19 cellular contexts compared by ENCODE assay signal in the genomic region with DNA sequence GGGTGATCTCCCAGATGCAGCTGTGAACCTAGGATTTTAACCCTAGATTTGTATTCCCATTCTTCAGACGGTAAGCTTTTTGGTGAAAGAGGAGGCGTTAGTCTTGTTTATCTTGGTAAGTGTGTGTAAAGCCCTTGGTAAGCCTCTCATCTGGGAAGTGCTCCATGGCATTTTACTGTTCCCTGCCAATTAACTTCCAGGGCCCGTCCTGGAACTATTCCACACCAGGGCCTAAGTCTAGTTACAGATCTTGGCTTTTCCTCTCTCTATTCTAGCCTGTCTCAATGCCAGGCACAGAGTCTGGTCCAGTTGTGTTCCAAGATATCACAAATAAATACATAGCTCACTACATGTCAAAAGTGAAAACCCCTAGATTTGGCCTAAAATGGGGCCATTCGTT. TPM values are rescaled to one million over a fixed set of nuclear protein-coding genes. Genes with fewer than 3 reads are reported as not detected.
DNase-seq lines count a peak whose midpoint lies in the region; ATAC-seq, FAIRE-seq and TF ChIP-seq lines count a peak whose summit lies in the region.
"Had no signal": no experiment of that assay in that cellular context is flagged by ENCODE, and none has a peak within 500 bp of the region (broad histone marks: within the 10 kb centered on the region; RNA-seq: fewer than 3 reads in every experiment).

No MANE protein-coding gene starts in this region.

- H3K27me3 Mint-ChIP-seq in activated T-cell treated with anti-CD3 and anti-CD28 coated beads, Interleukin-2, amount 50 U/mL, for 4 hours (ENCODE audit: low read depth), result no peaks in the 10 kb centered on the region
- H3K27me3 Mint-ChIP-seq: CD4-positive, alpha-beta memory T cell; IgD-negative memory B cell had no signal

- TF ChIP-seq CTCF in endothelial cell of umbilical vein (IDR thresholded peaks at IDR 0.05; ENCODE audit: extremely low read depth in 1 of 2, insufficient read depth in 1 of 2, low read depth in 1 of 2, low read length in 2 of 2) (no peak), thoracic aorta (IDR thresholded peaks at IDR 0.05) (no peak)

- intact Hi-C loops in endothelial cell of umbilical vein (cut with micrococcal nuclease), result no loop called here
- intact Hi-C loops in right cardiac atrium (cut with DNase I), result no loop called here

- no peaks in the 10 kb centered on the region for H4K20me1 ChIP-seq in endothelial cell of umbilical vein (replicated peaks; ENCODE audit: control insufficient read depth, extremely low read depth, insufficient read depth, low read length)

- H3K36me3 ChIP-seq in MG63, result no peaks in the 10 kb centered on the region; the same call in 1 of the 2 replicates
- H3K36me3 ChIP-seq in endothelial cell of umbilical vein (ENCODE audit: control insufficient read depth in 2 of 2, extremely low read depth in 1 of 2, insufficient read depth in 2 of 2, low read length in 2 of 2), result no peaks in the 10 kb centered on the region
- no peaks in the 10 kb centered on the region for H3K36me3 ChIP-seq in thoracic aorta

- H3K4me2 ChIP-seq in endothelial cell of umbilical vein (ENCODE audit: insufficient read depth, low read length), result no peak overlapping the region

- TF ChIP-seq POLR2A in endothelial cell of umbilical vein (IDR thresholded peaks at IDR 0.05; ENCODE audit: low read depth, low read length), result no peak

- CTCF ChIA-PET in endothelial cell of umbilical vein (lab: Charles Lee), result interaction anchor here (1.0 to 1.1 kb wide), 2 partner anchors 11 to 14 kb away, joined by 3 to 4 read pairs; no protein-coding TSS in a partner anchor

- H3K4me1 ChIP-seq in endothelial cell of umbilical vein (ENCODE audit: control insufficient read depth, extremely low read depth, insufficient read depth, low read length) (peaks cover 19% of the 10 kb centered on the region), right cardiac atrium (ENCODE audit: control insufficient read depth, insufficient read depth, low read length) (no peaks in the 10 kb centered on the region), thoracic aorta (ENCODE audit: control insufficient read depth in 1 of 2, low read depth in 2 of 2) (peaks cover 0 to 42% of the 10 kb centered on the region in 2 donors)
- H3K4me1 ChIP-seq: BE2C had no signal

- peaks cover 14% of the 10 kb centered on the region for H3K36me3 Mint-ChIP-seq in activated T-cell treated with anti-CD3 and anti-CD28 coated beads, Interleukin-2, amount 50 U/mL, for 4 hours (ENCODE audit: insufficient read depth)

- POLR2A ChIA-PET in endothelial cell of umbilical vein (lab: Charles Lee), result no interaction called here

- no peak overlapping the region for H3K27ac ChIP-seq in endothelial cell of umbilical vein (ENCODE audit: insufficient read depth, low read depth, low read length)
- no peak overlapping the region for H3K27ac ChIP-seq in right cardiac atrium (ENCODE audit: low read length)
- peak overlapping the region; percentile 75 to 79 for H3K27ac ChIP-seq in thoracic aorta

- BruUV-seq in endothelial cell of umbilical vein (replicated peaks; lab: Mats Ljungman, UMichigan), result no TSS peak

- peak; percentile 86 for DNase-seq in MG63
- no peak for DNase-seq in endothelial cell of umbilical vein (ENCODE audit: low read depth, low spot score)
- DNase-seq in right cardiac atrium, result peak in 2 of 3 donors; percentile 18 to 55
- no peak for DNase-seq in thoracic aorta (ENCODE audit: low spot score)
- DNase-seq in activated T-cell treated with anti-CD3 and anti-CD28 coated beads, Interleukin-2, amount 50 U/mL, for 4 hours, result no peak
- no peak for DNase-seq in T-helper 9 cell
- DNase-seq in AG08396 (ENCODE audit: low spot score), result no peak
- DNase-seq: ACHN; BE2C; CD4-positive, alpha-beta memory T cell; DND-41; GDM1; NCI-H1436 treated with DMSO at 0.1 percent for 48 hours; NCI-H2081; NCI-H526; PC-3 had no signal

- H3K4me3 Mint-ChIP-seq in activated T-cell treated with anti-CD3 and anti-CD28 coated beads, Interleukin-2, amount 50 U/mL, for 4 hours, result no peak overlapping the region
- H3K4me3 Mint-ChIP-seq: CD4-positive, alpha-beta memory T cell; IgD-negative memory B cell had no signal

- no peaks in the 10 kb centered on the region for H3K4me1 Mint-ChIP-seq in activated T-cell treated with anti-CD3 and anti-CD28 coated beads, Interleukin-2, amount 50 U/mL, for 4 hours (ENCODE audit: low read depth)
- H3K4me1 Mint-ChIP-seq: IgD-negative memory B cell had no signal

- H3K9me1 ChIP-seq in endothelial cell of umbilical vein (replicated peaks; ENCODE audit: control insufficient read depth, extremely low read depth, insufficient read depth, low read length), result no peaks in the 10 kb centered on the region

- H3K27me3 ChIP-seq in MG63, result no peaks in the 10 kb centered on the region
- H3K27me3 ChIP-seq in endothelial cell of umbilical vein (ENCODE audit: control insufficient read depth in 2 of 2, insufficient read depth in 2 of 2, low read length in 2 of 2), result no peaks in the 10 kb centered on the region
- H3K27me3 ChIP-seq in right cardiac atrium (ENCODE audit: control insufficient read depth, insufficient read depth), result no peaks in the 10 kb centered on the region
- no peaks in the 10 kb centered on the region for H3K27me3 ChIP-seq in thoracic aorta (replicated peaks; ENCODE audit: insufficient read depth)
- H3K27me3 ChIP-seq: BE2C had no signal

- no peaks in the 10 kb centered on the region for H3K79me2 ChIP-seq in endothelial cell of umbilical vein (ENCODE audit: control insufficient read depth, insufficient read depth, low read length)

- 59% methylated on average over 4 of the region's 4 CpGs for WGBS in right cardiac atrium

- H3K9ac ChIP-seq in endothelial cell of umbilical vein (replicated peaks; ENCODE audit: extremely low read depth, insufficient read depth, low read length), result no peak overlapping the region

- H3K4me3 ChIP-seq in MG63 (no peak overlapping the region), endothelial cell of umbilical vein (replicated peaks in 1 of 3; ENCODE audit: insufficient read depth in 1 of 3, low read depth in 1 of 3, low read length in 3 of 3) (no peak overlapping the region), right cardiac atrium (ENCODE audit: low read length) (no peak overlapping the region), thoracic aorta (no peak overlapping the region)

- ATAC-seq in right cardiac atrium, result peak in 1 of 2 donors; percentile 56
- peak; percentile 63 for ATAC-seq in thoracic aorta (ENCODE audit: insufficient number of reproducible peaks, low FRiP score, low read depth)
- ATAC-seq in activated T-cell treated with anti-CD3 and anti-CD28 coated beads, Interleukin-2, amount 50 U/mL, for 4 hours, result no peak
- no peak for ATAC-seq in HG02973 (IDR thresholded peaks at IDR 0.05; ENCODE audit: unreplicated experiment)
- ATAC-seq: PC-3 had no signal

- dilution Hi-C loops in endothelial cell of umbilical vein (cut with MboI; ENCODE audit: extremely low pct_ligation_motif_present, low sequenced_read_pairs), result no loop called here

- H3K9me3 ChIP-seq in MG63 (peaks cover 2% of the 10 kb centered on the region; the same call in 1 of the 2 replicates), endothelial cell of umbilical vein (replicated peaks; ENCODE audit: control insufficient read depth, insufficient read depth, low read length) (no peaks in the 10 kb centered on the region), right cardiac atrium (ENCODE audit: control insufficient read depth, low read length) (no peaks in the 10 kb centered on the region), thoracic aorta (peaks cover 3% of the 10 kb centered on the region)
- H3K9me3 ChIP-seq: BE2C had no signal

- no peak for FAIRE-seq in endothelial cell of umbilical vein (lab: Jason Lieb, UNC)
- FAIRE-seq: H54 had no signal

- peak overlapping the region; percentile 1 for H2AFZ ChIP-seq in endothelial cell of umbilical vein (ENCODE audit: low read depth, low read length)

- H3K9me3 Mint-ChIP-seq in activated T-cell treated with anti-CD3 and anti-CD28 coated beads, Interleukin-2, amount 50 U/mL, for 4 hours, result peaks cover under 1% of the 10 kb centered on the region

TF ChIP-seq in endothelial cell of umbilical vein, 7 proteins besides CTCF, POLR2A, EP300 and RAD21:
- no peak for TF ChIP-seq MYC (IDR thresholded peaks at IDR 0.05; ENCODE audit: low read depth, low read length)
- TF ChIP-seq, protein P1, sequence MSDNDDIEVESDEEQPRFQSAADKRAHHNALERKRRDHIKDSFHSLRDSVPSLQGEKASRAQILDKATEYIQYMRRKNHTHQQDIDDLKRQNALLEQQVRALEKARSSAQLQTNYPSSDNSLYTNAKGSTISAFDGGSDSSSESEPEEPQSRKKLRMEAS (IDR thresholded peaks at IDR 0.05; ENCODE audit: insufficient read depth, insufficient read length), result no peak

RNA-seq across cellular contexts. Expression of a gene that starts 42.4 kb away (rescaled TPM):
- 32.3 and 75.0 TPM in 2 replicates for total RNA-seq in MG63 (2014; rRNA removed; shearing (Covaris generic); ENCODE audit: low replicate concordance)
- 16.5 and 16.7 TPM in 2 replicates for total RNA-seq in endothelial cell of umbilical vein
- polyA plus RNA-seq in endothelial cell of umbilical vein, result 9.3 and 13.6 TPM in 2 replicates
- polyA plus RNA-seq in endothelial cell of umbilical vein (2011; cell fraction: cytosol; rRNA removed), result 12.2 TPM in 2 replicates
- 6.5 and 9.5 TPM in 2 replicates for polyA plus RNA-seq in endothelial cell of umbilical vein (2011; cell fraction: nucleus; rRNA removed)
- polyA plus RNA-seq in endothelial cell of umbilical vein (2012), result 12.4 and 19.3 TPM in 2 replicates
- polyA minus RNA-seq in endothelial cell of umbilical vein, result 3.5 and 3.7 TPM in 2 replicates
- polyA minus RNA-seq in endothelial cell of umbilical vein (2011; cell fraction: cytosol; rRNA and poly(A)+ RNA removed), result 26.0 TPM
- 4.0 and 11.9 TPM in 2 replicates for polyA minus RNA-seq in endothelial cell of umbilical vein (2011; cell fraction: nucleus; rRNA and poly(A)+ RNA removed)
- total RNA-seq in right cardiac atrium, result 10 to 100 TPM in 2 of 4 donors, 1 to 10 TPM in 2; 6.8 to 15.2 (median 10.8) TPM
- polyA plus RNA-seq in right cardiac atrium, result 11.5 TPM
- total RNA-seq in thoracic aorta, result 1 to 10 TPM; 5.7 to 9.7 TPM
- total RNA-seq in activated T-cell treated with anti-CD3 and anti-CD28 coated beads, Interleukin-2, amount 50 U/mL, for 4 hours, result 10 to 100 TPM; 36.2 to 53.3 (median 39.8) TPM

RNA-seq across cellular contexts. Expression of a gene that starts 53.8 kb away (rescaled TPM):
- not detected in 2 replicates for total RNA-seq in MG63 (2014; rRNA removed; shearing (Covaris generic); ENCODE audit: low replicate concordance)
- total RNA-seq in endothelial cell of umbilical vein (not detected in 2 replicates), right cardiac atrium (100 to 1,000 TPM in 1 of 4 donors, 10 to 100 TPM in 3; 23.7 to 121 (median 49.5) TPM), thoracic aorta (10 to 100 TPM; 91.2 to 99.9 TPM)
- polyA plus RNA-seq in endothelial cell of umbilical vein (not detected in 2 replicates), right cardiac atrium (16.5 TPM)
- polyA plus RNA-seq in endothelial cell of umbilical vein (2011; cell fraction: cytosol; rRNA removed), result 0.04 TPM in 1 of 2 replicates, not detected in the other
- not detected in 2 replicates for polyA plus RNA-seq in endothelial cell of umbilical vein (2011; cell fraction: nucleus; rRNA removed)
- 0.23 and 0.39 TPM in 2 replicates for polyA plus RNA-seq in endothelial cell of umbilical vein (2012)
- 0.83 TPM in 1 of 2 replicates, not detected in the other for polyA minus RNA-seq in endothelial cell of umbilical vein
- polyA minus RNA-seq in endothelial cell of umbilical vein (2011; cell fraction: cytosol; rRNA and poly(A)+ RNA removed), result not detected
- not detected in 2 replicates for polyA minus RNA-seq in endothelial cell of umbilical vein (2011; cell fraction: nucleus; rRNA and poly(A)+ RNA removed)
- 1 to 10 TPM in 2 of 3 donors, under 1 TPM in 1; 0.71 to 1.8 (median 1.4) TPM for total RNA-seq in activated T-cell treated with anti-CD3 and anti-CD28 coated beads, Interleukin-2, amount 50 U/mL, for 4 hours
- total RNA-seq: PC-3 had no signal

Comparison
In these comparisons a context has a peak if more than half of its experiments do, and no peak if none do; other contexts are left out.
1. DNase-seq: peak in MG63 (single experiment) and right cardiac atrium (2 of 3); none in endothelial cell of umbilical vein (single experiment), thoracic aorta (single experiment), activated T-cell treated with anti-CD3 and anti-CD28 coated beads, Interleukin-2, amount 50 U/mL, for 4 hours (single experiment), T-helper 9 cell (single experiment) and AG08396 (single experiment).
2. H3K27ac ChIP-seq: peak in thoracic aorta (2 of 2); none in endothelial cell of umbilical vein (single experiment) and right cardiac atrium (single experiment).
3. RNA of a gene that starts 53.8 kb away (total RNA-seq): 91.2 to 99.9 TPM in thoracic aorta and 23.7 to 121 TPM in right cardiac atrium; 0.71 to 1.8 TPM in activated T-cell treated with anti-CD3 and anti-CD28 coated beads, Interleukin-2, amount 50 U/mL, for 4 hours, not detected in MG63 and not detected in endothelial cell of umbilical vein; every median in the first group is over 4 times any median in the second.